In genomic region chrX:74293343-74293946, GRCh38 we compare ENCODE assay signal across 8 cellular contexts. TPM values are rescaled to one million over a fixed set of nuclear protein-coding genes. Genes with fewer than 3 reads are reported as not detected.
DNase-seq lines count a peak whose midpoint lies in the region; ATAC-seq and TF ChIP-seq lines count a peak whose summit lies in the region.

No MANE protein-coding gene starts in this region.

- no peak for TF ChIP-seq EP300 in esophagus muscularis mucosa (IDR thresholded peaks at IDR 0.05)

- H3K27ac ChIP-seq in esophagus muscularis mucosa (replicated peaks in 1 of 4): peak overlapping the region; percentile 84 to 90 (median 88)
- peak overlapping the region; percentile 99 for H3K27ac ChIP-seq in muscle layer of duodenum (ENCODE audit: low read length)

- peaks cover 7% of the 10 kb centered on the region for H3K4me1 Mint-ChIP-seq in activated T-cell treated with anti-CD3 and anti-CD28 coated beads, Interleukin-2, amount 50 U/mL, for 4 hours (ENCODE audit: low read depth)

- WGBS in esophagus muscularis mucosa: 27% methylated on average over 25 of the region's 25 CpGs

- H3K4me1 ChIP-seq in esophagus muscularis mucosa (peaks cover 2 to 12% (median 7%) of the 10 kb centered on the region in 4 donors), muscle layer of duodenum (ENCODE audit: control insufficient read depth in 1 of 2, insufficient read depth in 2 of 2, low read length in 2 of 2) (peaks cover 0 to 4% of the 10 kb centered on the region in 2 donors)

- DNase-seq in GM13977 (ENCODE audit: low spot score): peak; percentile 56
- peak; percentile 42 for DNase-seq in Jurkat, Clone E6-1 (ENCODE audit: low read depth, low spot score)
- DNase-seq in activated T-cell treated with anti-CD3 and anti-CD28 coated beads, Interleukin-2, amount 50 U/mL, for 4 hours: peak; percentile 56
- DNase-seq in esophagus muscularis mucosa (ENCODE audit: extremely low spot score): peak; percentile 92
- peak; percentile 73 for DNase-seq in stimulated activated CD8-positive, alpha-beta memory T cell treated with anti-CD3 and anti-CD28 coated beads, Interleukin-4, amount 100 ng/mL, for 48 hours

- intact Hi-C loops in esophagus muscularis mucosa (cut with DNase I): no loop called here

- TF ChIP-seq CTCF in GM13977 (IDR thresholded peaks at IDR 0.05; ENCODE audit: extremely low read depth, insufficient read depth, missing control alignments): no peak
- no peak for TF ChIP-seq CTCF in esophagus muscularis mucosa (IDR thresholded peaks at IDR 0.05)

- H3K36me3 ChIP-seq in esophagus muscularis mucosa (no peaks in the 10 kb centered on the region), muscle layer of duodenum (ENCODE audit: control insufficient read depth in 1 of 2, insufficient read depth in 2 of 2, low read length in 2 of 2) (no peaks in the 10 kb centered on the region)

- H3K4me3 ChIP-seq in Jurkat, Clone E6-1 (ENCODE audit: low read length): peak overlapping the region; percentile 81
- peak overlapping the region; percentile 59 to 74 (median 62) for H3K4me3 ChIP-seq in esophagus muscularis mucosa
- peak overlapping the region; percentile 75 to 94 for H3K4me3 ChIP-seq in muscle layer of duodenum (ENCODE audit: low read depth in 1 of 2, low read length in 2 of 2)

- H3K36me3 Mint-ChIP-seq in activated T-cell treated with anti-CD3 and anti-CD28 coated beads, Interleukin-2, amount 50 U/mL, for 4 hours (ENCODE audit: insufficient read depth): peaks cover 3% of the 10 kb centered on the region

- no peaks in the 10 kb centered on the region for H3K9me3 Mint-ChIP-seq in activated T-cell treated with anti-CD3 and anti-CD28 coated beads, Interleukin-2, amount 50 U/mL, for 4 hours

- H3K27me3 Mint-ChIP-seq in activated T-cell treated with anti-CD3 and anti-CD28 coated beads, Interleukin-2, amount 50 U/mL, for 4 hours (ENCODE audit: low read depth): no peaks in the 10 kb centered on the region

- in situ Hi-C loops in GM13977 (cut with MboI; ENCODE audit: low pct_unique_long_range_greater_than_20kb, low sequenced_read_pairs, unreplicated experiment): no loop called here

- peak; percentile 26 to 53 for ATAC-seq in activated T-cell treated with anti-CD3 and anti-CD28 coated beads, Interleukin-2, amount 50 U/mL, for 4 hours
- ATAC-seq in GM18861 (IDR thresholded peaks at IDR 0.05; ENCODE audit: unreplicated experiment): no peak

- peak overlapping the region; percentile 94 for H3K4me3 Mint-ChIP-seq in activated T-cell treated with anti-CD3 and anti-CD28 coated beads, Interleukin-2, amount 50 U/mL, for 4 hours

- no peaks in the 10 kb centered on the region for H3K9me3 ChIP-seq in esophagus muscularis mucosa
- no peaks in the 10 kb centered on the region for H3K9me3 ChIP-seq in muscle layer of duodenum (ENCODE audit: control insufficient read depth in 1 of 2, low read length in 2 of 2)

- TF ChIP-seq POLR2A in esophagus muscularis mucosa (IDR thresholded peaks at IDR 0.05; ENCODE audit: low read depth): no peak

- no peaks in the 10 kb centered on the region for H3K27me3 ChIP-seq in esophagus muscularis mucosa
- no peaks in the 10 kb centered on the region for H3K27me3 ChIP-seq in muscle layer of duodenum (ENCODE audit: low read depth, low read length)

TF ChIP-seq in PFSK-1, 5 proteins besides CTCF, POLR2A, EP300 and RAD21:
- TF ChIP-seq FOXP2 (optimal IDR thresholded peaks at IDR 0.05; ENCODE audit: borderline replicate concordance, extremely low read depth, extremely low read length, insufficient read depth): no peak
- 0 out of 2 replicates have a peak, but pooled peaks have one; percentile 18 for TF ChIP-seq POLR2AphosphoS5 (IDR thresholded peaks at IDR 0.05; ENCODE audit: low read depth, low read length)
TF ChIP-seq in PFSK-1: peak in this region for 1.

RNA-seq across cellular contexts. Expression of gene ZCCHC13, which starts 10.5 kb away (rescaled TPM):
- polyA plus RNA-seq in Jurkat, Clone E6-1 (2012; ENCODE audit: insufficient read depth, insufficient read length): not detected
- not detected for polyA plus RNA-seq in PFSK-1 (2012; ENCODE audit: insufficient read length, low read depth)
- total RNA-seq in activated T-cell treated with anti-CD3 and anti-CD28 coated beads, Interleukin-2, amount 50 U/mL, for 4 hours: not detected
- not detected for total RNA-seq in esophagus muscularis mucosa

Comparison
In these comparisons a context has a peak if more than half of its experiments do, and no peak if none do; other contexts are left out.
1. DNase-seq: peak in every context shown above with its lines; median percentile 92 in esophagus muscularis mucosa; 73 in stimulated activated CD8-positive, alpha-beta memory T cell treated with anti-CD3 and anti-CD28 coated beads, Interleukin-4, amount 100 ng/mL, for 48 hours; 56 in GM13977; 56 in activated T-cell treated with anti-CD3 and anti-CD28 coated beads, Interleukin-2, amount 50 U/mL, for 4 hours; 42 in Jurkat, Clone E6-1.